ENCODE assay signal across 14 cellular contexts in the genomic region with DNA sequence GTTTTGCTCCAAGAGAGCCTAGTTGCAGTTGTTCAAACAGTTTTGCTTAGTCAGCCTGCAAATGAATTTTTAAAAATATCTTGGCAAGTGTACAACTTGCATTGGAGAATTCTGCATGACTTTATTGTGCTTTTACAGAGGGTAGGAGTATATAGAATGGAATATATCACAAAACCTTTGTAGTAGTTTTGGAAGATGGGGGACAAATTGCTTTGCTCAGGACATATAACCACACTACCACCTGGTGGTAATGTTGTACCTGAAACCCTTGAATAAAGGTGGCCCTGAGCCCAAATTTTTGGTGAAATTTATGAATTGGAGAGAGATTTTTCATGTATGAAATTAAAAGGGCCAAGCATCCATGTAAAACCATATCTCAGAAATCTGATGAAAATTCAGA.
A peak's percentile ranks its signal among the peaks of the same experiment; 100 is the strongest.
DNase-seq lines count a peak whose midpoint lies in the region; ATAC-seq and TF ChIP-seq lines count a peak whose summit lies in the region.
"Had no signal": no experiment of that assay in that cellular context is flagged by ENCODE, and none has a peak within 500 bp of the region (broad histone marks: within the 10 kb centered on the region; RNA-seq: fewer than 3 reads in every experiment).

No MANE protein-coding gene starts in this region.

- peak; percentile 32; the same call in 1 of the 2 replicates for TF ChIP-seq CTCF in RWPE1 (conservative IDR thresholded peaks at IDR 0.05; ENCODE audit: low read depth)
- peak; percentile 14 for TF ChIP-seq CTCF in smooth muscle cell (IDR thresholded peaks at IDR 0.05; ENCODE audit: borderline replicate concordance, insufficient read depth, poor library complexity, severe bottlenecking)
- TF ChIP-seq CTCF in gastroesophageal sphincter (IDR thresholded peaks at IDR 0.05) = peak in 1 of 4 experiments; percentile 27

- CTCF ChIA-PET in RWPE1 (lab: Yijun Ruan, JAX) = no interaction called here

- no peaks in the 10 kb centered on the region for H3F3A ChIP-seq in smooth muscle cell (ENCODE audit: low read depth)

- ATAC-seq in gastroesophageal sphincter (no peak), GM18909 (IDR thresholded peaks at IDR 0.05; ENCODE audit: poor library complexity, unreplicated experiment) (no peak), HG03097 (IDR thresholded peaks at IDR 0.05; ENCODE audit: low FRiP score, unreplicated experiment) (no peak)

- H4K20me1 ChIP-seq in smooth muscle cell (ENCODE audit: low read depth) = no peaks in the 10 kb centered on the region

- H2AFZ ChIP-seq in smooth muscle cell (ENCODE audit: low read depth) = no peak overlapping the region

- H3K9ac ChIP-seq in smooth muscle cell (ENCODE audit: low read depth) = no peak overlapping the region

- DNase-seq in NCI-H2196 (lab: John Stamatoyannopoulos, UW; ENCODE audit: unreplicated experiment) (peak; percentile 24), NCI-H2196 treated with DMSO at 0.1 percent for 48 hours (lab: John Stamatoyannopoulos, UW; ENCODE audit: unreplicated experiment) (no peak), RWPE1 (ENCODE audit: low spot score) (peak; percentile 27), fibroblast of peridontal ligament (ENCODE audit: extremely low read depth) (peak; percentile 27), smooth muscle cell (lab: John Stamatoyannopoulos, UW; ENCODE audit: unreplicated experiment) (no peak)
- DNase-seq: activated CD8-positive, alpha-beta memory T cell treated with anti-CD3 and anti-CD28 coated beads for 24 hours; activated naive CD4-positive, alpha-beta T cell treated with anti-CD3 and anti-CD28 coated beads for 36 hours; dorsolateral prefrontal cortex; EL; NK-92 treated with Interleukin-12 subunit alpha and Interleukin-12 subunit beta, amount 100 ng/mL, for 24 hours; retina had no signal

- H3K27me3 ChIP-seq in smooth muscle cell (ENCODE audit: low read depth) (no peaks in the 10 kb centered on the region), gastroesophageal sphincter (peaks cover 3% of the 10 kb centered on the region)
- H3K27me3 ChIP-seq: dorsolateral prefrontal cortex had no signal

- H3K27ac ChIP-seq in RWPE1 (no peak overlapping the region), smooth muscle cell (ENCODE audit: low read depth) (no peak overlapping the region), gastroesophageal sphincter (no peak overlapping the region)
- H3K27ac ChIP-seq: dorsolateral prefrontal cortex had no signal

- H3K9me3 ChIP-seq in smooth muscle cell (replicated peaks; ENCODE audit: low read depth) (no peaks in the 10 kb centered on the region), gastroesophageal sphincter (peaks cover 0 to 14% (median 0%) of the 10 kb centered on the region in 3 donors)

- no peaks in the 10 kb centered on the region for H3K36me3 ChIP-seq in smooth muscle cell (ENCODE audit: low read depth)
- H3K36me3 ChIP-seq in gastroesophageal sphincter = no peaks in the 10 kb centered on the region

- H3K4me1 ChIP-seq in smooth muscle cell (ENCODE audit: low read depth) (no peaks in the 10 kb centered on the region), gastroesophageal sphincter (no peaks in the 10 kb centered on the region)

- no peak for TF ChIP-seq POLR2A in gastroesophageal sphincter (IDR thresholded peaks at IDR 0.05)

- no peak overlapping the region for H3K4me2 ChIP-seq in smooth muscle cell

- no peak for TF ChIP-seq EP300 in gastroesophageal sphincter (IDR thresholded peaks at IDR 0.05)

- POLR2A ChIA-PET in RWPE1 (lab: Yijun Ruan, JAX; ENCODE audit: low non-redundant PET) = no interaction called here

- H3K79me2 ChIP-seq in smooth muscle cell (ENCODE audit: low read depth) = no peaks in the 10 kb centered on the region

- H3K4me3 ChIP-seq in smooth muscle cell (no peak overlapping the region), gastroesophageal sphincter (no peak overlapping the region)
- H3K4me3 ChIP-seq: dorsolateral prefrontal cortex had no signal

Comparison
In these comparisons a context has a peak if more than half of its experiments do, and no peak if none do; other contexts are left out.
1. DNase-seq: peak in NCI-H2196 (single experiment), RWPE1 (single experiment) and fibroblast of peridontal ligament (single experiment); none in NCI-H2196 treated with DMSO at 0.1 percent for 48 hours (single experiment) and smooth muscle cell (single experiment).